In genomic region chr1:12578860-12579422, GRCh38 we compare ENCODE assay signal across 27 cellular contexts.
"Had no signal": no experiment of that assay in that cellular context is flagged by ENCODE, and none has a peak within 500 bp of the region (broad histone marks: within the 10 kb centered on the region; RNA-seq: fewer than 3 reads in every experiment).

No MANE protein-coding gene starts in this region.

- ATAC-seq: foreskin keratinocyte; naive thymus-derived CD8-positive, alpha-beta T cell; SK-N-SH treated with all-trans-retinoic acid at 6 μM for 48 hours had no signal

- H3K4me3 ChIP-seq: esophagus muscularis mucosa, right atrium auricular region, stomach, suprapubic skin, tibial nerve had no signal

- H3K9me3 ChIP-seq: esophagus muscularis mucosa, right atrium auricular region, stomach, suprapubic skin, tibial nerve had no signal

- H2AFZ ChIP-seq: parathyroid adenoma had no signal

- H3K9ac ChIP-seq: parathyroid adenoma had no signal

- DNase-seq: activated CD4-positive, alpha-beta memory T cell treated with anti-CD3 and anti-CD28 coated beads for 36 hours; activated CD4-positive, alpha-beta T cell treated with anti-CD3 and anti-CD28 coated beads, Interleukin-2, amount 10 ng/mL, durations not matched to agents 24 days and 14 days; activated CD4-positive, CD25-positive, alpha-beta regulatory T cell treated with anti-CD3 and anti-CD28 coated beads, Interleukin-2, amount 50 U/mL, for 72 hours; activated CD8-positive, alpha-beta memory T cell treated with anti-CD3 and anti-CD28 coated beads, Interleukin-2, amount 50 U/mL, for 4 hours; activated effector memory CD4-positive, alpha-beta T cell treated with anti-CD3 and anti-CD28 coated beads, Interleukin-2, amount 50 U/mL, for 16 hours; activated naive CD4-positive, alpha-beta T cell treated with anti-CD3 and anti-CD28 coated beads, Interleukin-2, amount 10 ng/mL, durations not matched to agents 7 days and 5 days; activated naive CD8-positive, alpha-beta T cell treated with anti-CD3 and anti-CD28 coated beads, Interleukin-2, amount 10 ng/mL, durations not matched to agents 7 days and 5 days; activated T-cell treated with anti-CD3 and anti-CD28 coated beads, Interleukin-2, amount 50 U/mL, for 1 hour; amygdala; caudate nucleus; endodermal cell; foreskin keratinocyte; glutamatergic neuron; islet precursor cell; mammary epithelial cell; midbrain; naive thymus-derived CD8-positive, alpha-beta T cell; occipital lobe; stimulated activated CD4-positive, alpha-beta T cell treated with anti-CD3 and anti-CD28 coated beads, Interleukin-2, amount 100 ng/mL, for 48 hours; stomach; T-helper 2 cell had no signal

- H3K4me1 ChIP-seq: foreskin keratinocyte, parathyroid adenoma had no signal

- H3K27ac ChIP-seq: foreskin keratinocyte, parathyroid adenoma had no signal

- H3K27me3 ChIP-seq: esophagus muscularis mucosa, foreskin keratinocyte, right atrium auricular region, stomach, suprapubic skin, tibial nerve had no signal
